11 cellular contexts compared by ENCODE assay signal in the genomic region with DNA sequence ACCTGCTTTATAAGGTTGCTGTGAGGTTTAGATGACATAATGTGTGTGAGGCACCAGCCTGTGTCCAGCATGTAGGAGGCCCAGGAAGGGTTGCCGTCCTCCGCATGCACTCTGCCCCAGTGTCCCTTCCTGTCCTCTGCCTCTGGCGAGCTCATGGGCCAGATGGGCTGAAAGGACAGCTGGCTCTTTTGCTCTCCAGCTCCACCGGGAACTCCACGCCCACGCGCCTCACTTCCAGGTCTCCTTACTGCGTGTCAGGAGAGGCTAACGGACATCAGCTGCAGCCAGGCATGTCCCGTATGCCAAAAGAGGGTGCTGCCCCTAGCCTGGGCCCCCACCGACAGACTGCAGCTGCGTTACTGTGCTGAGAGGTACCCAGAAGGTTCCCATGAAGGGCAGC.
"Had no signal": no experiment of that assay in that cellular context is flagged by ENCODE, and none has a peak within 500 bp of the region (broad histone marks: within the 10 kb centered on the region; RNA-seq: fewer than 3 reads in every experiment).

No MANE protein-coding gene starts in this region.

- H3K27me3 ChIP-seq: ovary, thyroid gland had no signal

- H3K4me3 ChIP-seq: ovary, smooth muscle cell, thyroid gland had no signal

- H3K27ac Mint-ChIP-seq: activated CD4-positive, alpha-beta T cell treated with anti-CD3 and anti-CD28 coated beads for 36 hours; activated CD8-positive, alpha-beta T cell treated with anti-CD3 and anti-CD28 coated beads, Interleukin-2, amount 10 ng/mL, durations not matched to agents 7 days and 5 days; activated naive CD4-positive, alpha-beta T cell treated with anti-CD3 and anti-CD28 coated beads, Interleukin-2, amount 10 ng/mL, durations not matched to agents 7 days and 5 days; stimulated activated effector memory CD8-positive, alpha-beta T cell treated with anti-CD3 and anti-CD28 coated beads, Interleukin-12 subunit alpha, Interleukin-12 subunit beta, amount 100 ng/mL, for 72 hours had no signal

- H3K9me3 Mint-ChIP-seq: activated naive CD4-positive, alpha-beta T cell treated with anti-CD3 and anti-CD28 coated beads, Interleukin-2, amount 10 ng/mL, durations not matched to agents 7 days and 5 days; central memory CD8-positive, alpha-beta T cell; nephron; stimulated activated effector memory CD8-positive, alpha-beta T cell treated with anti-CD3 and anti-CD28 coated beads, Interleukin-12 subunit alpha, Interleukin-12 subunit beta, amount 100 ng/mL, for 72 hours had no signal

- DNase-seq: activated CD4-positive, alpha-beta T cell treated with anti-CD3 and anti-CD28 coated beads for 36 hours; activated CD8-positive, alpha-beta T cell treated with anti-CD3 and anti-CD28 coated beads, Interleukin-2, amount 10 ng/mL, durations not matched to agents 7 days and 5 days; activated naive CD4-positive, alpha-beta T cell treated with anti-CD3 and anti-CD28 coated beads, Interleukin-2, amount 10 ng/mL, durations not matched to agents 7 days and 5 days; effector memory CD4-positive, alpha-beta T cell; ovary; T-helper 9 cell; thyroid gland had no signal

- H3K4me1 Mint-ChIP-seq: activated CD4-positive, alpha-beta T cell treated with anti-CD3 and anti-CD28 coated beads for 36 hours; activated naive CD4-positive, alpha-beta T cell treated with anti-CD3 and anti-CD28 coated beads, Interleukin-2, amount 10 ng/mL, durations not matched to agents 7 days and 5 days; central memory CD8-positive, alpha-beta T cell; stimulated activated effector memory CD8-positive, alpha-beta T cell treated with anti-CD3 and anti-CD28 coated beads, Interleukin-12 subunit alpha, Interleukin-12 subunit beta, amount 100 ng/mL, for 72 hours had no signal

- H3K9me3 ChIP-seq: ovary, thyroid gland had no signal

- H3K4me1 ChIP-seq: thyroid gland had no signal

- H3K27ac ChIP-seq: ovary, thyroid gland had no signal

- ATAC-seq: activated CD4-positive, alpha-beta T cell treated with anti-CD3 and anti-CD28 coated beads for 36 hours; activated CD8-positive, alpha-beta T cell treated with anti-CD3 and anti-CD28 coated beads, Interleukin-2, amount 10 ng/mL, durations not matched to agents 7 days and 5 days; stimulated activated effector memory CD8-positive, alpha-beta T cell treated with anti-CD3 and anti-CD28 coated beads, Interleukin-12 subunit alpha, Interleukin-12 subunit beta, amount 100 ng/mL, for 72 hours had no signal

- H3K4me3 Mint-ChIP-seq: activated CD4-positive, alpha-beta T cell treated with anti-CD3 and anti-CD28 coated beads for 36 hours; activated CD8-positive, alpha-beta T cell treated with anti-CD3 and anti-CD28 coated beads, Interleukin-2, amount 10 ng/mL, durations not matched to agents 7 days and 5 days; activated naive CD4-positive, alpha-beta T cell treated with anti-CD3 and anti-CD28 coated beads, Interleukin-2, amount 10 ng/mL, durations not matched to agents 7 days and 5 days; central memory CD8-positive, alpha-beta T cell; nephron; stimulated activated effector memory CD8-positive, alpha-beta T cell treated with anti-CD3 and anti-CD28 coated beads, Interleukin-12 subunit alpha, Interleukin-12 subunit beta, amount 100 ng/mL, for 72 hours had no signal

- H3K27me3 Mint-ChIP-seq: activated CD4-positive, alpha-beta T cell treated with anti-CD3 and anti-CD28 coated beads for 36 hours had no signal

- H3K36me3 Mint-ChIP-seq: activated naive CD4-positive, alpha-beta T cell treated with anti-CD3 and anti-CD28 coated beads, Interleukin-2, amount 10 ng/mL, durations not matched to agents 7 days and 5 days had no signal

- H3K36me3 ChIP-seq: ovary had no signal
